In genomic region chr1:1400576-1401456, GRCh38 we compare ENCODE assay signal across 9 cellular contexts. TPM values are rescaled to one million over a fixed set of nuclear protein-coding genes. Genes with fewer than 3 reads are reported as not detected.
A peak's percentile ranks its signal among the peaks of the same experiment; 100 is the strongest.
DNase-seq lines count a peak whose midpoint lies in the region; ATAC-seq and TF ChIP-seq lines count a peak whose summit lies in the region.
"Had no signal": no experiment of that assay in that cellular context is flagged by ENCODE, and none has a peak within 500 bp of the region (broad histone marks: within the 10 kb centered on the region; RNA-seq: fewer than 3 reads in every experiment).

No MANE protein-coding gene starts in this region.

- no peak for TF ChIP-seq CTCF in transverse colon (IDR thresholded peaks at IDR 0.05)

- H3K27ac Mint-ChIP-seq in activated naive CD4-positive, alpha-beta T cell treated with anti-CD3 and anti-CD28 coated beads, Interleukin-2, amount 10 ng/mL, durations not matched to agents 7 days and 5 days, result peak overlapping the region; percentile 88
- peak overlapping the region; percentile 87 for H3K27ac Mint-ChIP-seq in activated naive CD8-positive, alpha-beta T cell

- 83 to 90% methylated on average over 4 to 19 of the region's 22 CpGs for WGBS in transverse colon (ENCODE audit: low coverage in 1 of 2), 2 donors

- no peaks in the 10 kb centered on the region for H3K27me3 Mint-ChIP-seq in activated naive CD4-positive, alpha-beta T cell treated with anti-CD3 and anti-CD28 coated beads, Interleukin-2, amount 10 ng/mL, durations not matched to agents 7 days and 5 days
- no peaks in the 10 kb centered on the region for H3K27me3 Mint-ChIP-seq in activated naive CD8-positive, alpha-beta T cell

- peaks cover 20 to 37% (median 28%) of the 10 kb centered on the region in 4 donors for H3K4me1 ChIP-seq in transverse colon

- H3K36me3 Mint-ChIP-seq in activated naive CD4-positive, alpha-beta T cell treated with anti-CD3 and anti-CD28 coated beads, Interleukin-2, amount 10 ng/mL, durations not matched to agents 7 days and 5 days, result peaks cover 45% of the 10 kb centered on the region
- peaks cover 5% of the 10 kb centered on the region for H3K36me3 Mint-ChIP-seq in activated naive CD8-positive, alpha-beta T cell

- H3K9me3 Mint-ChIP-seq in activated naive CD4-positive, alpha-beta T cell treated with anti-CD3 and anti-CD28 coated beads, Interleukin-2, amount 10 ng/mL, durations not matched to agents 7 days and 5 days, result no peaks in the 10 kb centered on the region
- H3K9me3 Mint-ChIP-seq in activated naive CD8-positive, alpha-beta T cell (ENCODE audit: low read depth), result no peaks in the 10 kb centered on the region

- peak overlapping the region in 1 of 4 donors; percentile 79 for H3K4me3 ChIP-seq in transverse colon

- no peak for ATAC-seq in HG03565 (IDR thresholded peaks at IDR 0.05; ENCODE audit: unreplicated experiment)

- peak overlapping the region; percentile 89 for H3K4me3 Mint-ChIP-seq in activated naive CD4-positive, alpha-beta T cell treated with anti-CD3 and anti-CD28 coated beads, Interleukin-2, amount 10 ng/mL, durations not matched to agents 7 days and 5 days
- H3K4me3 Mint-ChIP-seq in activated naive CD8-positive, alpha-beta T cell, result peak overlapping the region; percentile 89

- no peak for TF ChIP-seq EP300 in transverse colon (IDR thresholded peaks at IDR 0.05; ENCODE audit: low read depth)

- H3K9me3 ChIP-seq in transverse colon, result no peaks in the 10 kb centered on the region

- no peaks in the 10 kb centered on the region for H3K27me3 ChIP-seq in transverse colon

- H3K27ac ChIP-seq in transverse colon, result peak overlapping the region in 3 of 4 donors; percentile 86 to 94 (median 90)

- H3K36me3 ChIP-seq in transverse colon, result peaks cover 0 to 22% (median 3%) of the 10 kb centered on the region in 4 donors

- CTCF ChIA-PET in activated naive CD4-positive, alpha-beta T cell treated with anti-CD3 and anti-CD28 coated beads, Interleukin-2, amount 10 ng/mL, durations not matched to agents 7 days and 5 days (lab: Charles Lee), result interaction anchor here (0.8 to 3.8 kb wide), 4 partner anchors 11 to 104 kb away, joined by 3 to 14 read pairs (median 8); partner anchors contain the start of gene ANKRD65

- no peak for TF ChIP-seq POLR2A in transverse colon (IDR thresholded peaks at IDR 0.05)

- H3K4me1 Mint-ChIP-seq in activated naive CD4-positive, alpha-beta T cell treated with anti-CD3 and anti-CD28 coated beads, Interleukin-2, amount 10 ng/mL, durations not matched to agents 7 days and 5 days, result peaks cover 55% of the 10 kb centered on the region
- H3K4me1 Mint-ChIP-seq in activated naive CD8-positive, alpha-beta T cell (ENCODE audit: low read depth), result peaks cover 47% of the 10 kb centered on the region

- DNase-seq in activated naive CD4-positive, alpha-beta T cell treated with anti-CD3 and anti-CD28 coated beads, Interleukin-2, amount 10 ng/mL, durations not matched to agents 7 days and 5 days, result no peak
- DNase-seq in activated naive CD4-positive, alpha-beta T cell (lab: John Stamatoyannopoulos, UW), result no peak
- DNase-seq in kidney tubule cell (ENCODE audit: low spot score) (peak; percentile 37), transverse colon (no peak), SK-N-DZ (ENCODE audit: low spot score) (no peak), DMS79 treated with DMSO at 0.1 percent for 48 hours (lab: John Stamatoyannopoulos, UW) (no peak)
- DNase-seq: stimulated activated CD4-positive, alpha-beta T cell treated with anti-CD3 and anti-CD28 coated beads, Interleukin-4, amount 100 ng/mL, for 4 hours had no signal

- intact Hi-C loops in transverse colon (cut with DNase I; ENCODE audit: low total_unique reads), result loop anchor here (5.0 kb wide), 1 partner anchor 36 kb away; the partner anchor contains the start of gene VWA1

- in situ Hi-C loops in transverse colon (cut with MboI; ENCODE audit: low pct_ligation_motif_present in 1 of 4, low pct_unique_long_range_greater_than_20kb in 1 of 4, low sequenced_read_pairs in 3 of 4), result no loop called here

RNA-seq across cellular contexts. Expression of gene CCNL2, which starts 1.7 kb away (rescaled TPM):
- 100 to 1,000 TPM; 169 to 657 (median 349) TPM for total RNA-seq in transverse colon
- polyA plus RNA-seq in SK-N-DZ (2014; cell fraction: cytosol; rRNA removed), result 114 and 186 TPM in 2 replicates
- 1,610 and 2,471 TPM in 2 replicates for polyA plus RNA-seq in SK-N-DZ (2014; cell fraction: nucleus; rRNA removed)

RNA-seq across cellular contexts. Expression of gene MRPL20, which starts 6.3 kb away (rescaled TPM):
- total RNA-seq in transverse colon, result 100 to 1,000 TPM in 1 of 4 donors, 10 to 100 TPM in 3; 40.0 to 183 (median 97.0) TPM
- polyA plus RNA-seq in SK-N-DZ (2014; cell fraction: cytosol; rRNA removed), result 122 and 124 TPM in 2 replicates
- polyA plus RNA-seq in SK-N-DZ (2014; cell fraction: nucleus; rRNA removed), result 65.7 and 70.6 TPM in 2 replicates

RNA-seq across cellular contexts. Expression of gene ANKRD65, which starts 20.3 kb away (rescaled TPM):
- 1 to 10 TPM in 3 of 4 donors, under 1 TPM in 1; 0.80 to 4.5 (median 1.9) TPM for total RNA-seq in transverse colon
- polyA plus RNA-seq in SK-N-DZ (2014; cell fraction: cytosol; rRNA removed), result 0.81 TPM in 1 of 2 replicates, not detected in the other
- polyA plus RNA-seq in SK-N-DZ (2014; cell fraction: nucleus; rRNA removed), result 0.90 and 0.97 TPM in 2 replicates

RNA-seq across cellular contexts. Expression of gene AURKAIP1, which starts 25.8 kb away (rescaled TPM):
- 100 to 1,000 TPM; 110 to 197 (median 167) TPM for total RNA-seq in transverse colon
- 141 and 178 TPM in 2 replicates for polyA plus RNA-seq in SK-N-DZ (2014; cell fraction: cytosol; rRNA removed)
- 162 and 257 TPM in 2 replicates for polyA plus RNA-seq in SK-N-DZ (2014; cell fraction: nucleus; rRNA removed)

RNA-seq across cellular contexts. Expression of gene VWA1, which starts 34.7 kb away (rescaled TPM):
- 10 to 100 TPM; 29.4 to 82.0 (median 51.6) TPM for total RNA-seq in transverse colon
- 0.06 and 1.5 TPM in 2 replicates for polyA plus RNA-seq in SK-N-DZ (2014; cell fraction: cytosol; rRNA removed)
- 0.27 and 2.0 TPM in 2 replicates for polyA plus RNA-seq in SK-N-DZ (2014; cell fraction: nucleus; rRNA removed)
